ENCODE assay signal across 25 cellular contexts in genomic region chr1:218466341-218467010, GRCh38.
A peak's percentile ranks its signal among the peaks of the same experiment; 100 is the strongest.
DNase-seq lines count a peak whose midpoint lies in the region; TF ChIP-seq lines count a peak whose summit lies in the region.
"Had no signal": no experiment of that assay in that cellular context is flagged by ENCODE, and none has a peak within 500 bp of the region (broad histone marks: within the 10 kb centered on the region; RNA-seq: fewer than 3 reads in every experiment).

No MANE protein-coding gene starts in this region.

- CTCF ChIA-PET in GM10248 (lab: Yijun Ruan, JAX) = interaction anchor here (1.5 kb wide), 1 partner anchor 8 kb away, joined by 3 read pairs; no protein-coding TSS in a partner anchor

- POLR2A ChIA-PET in GM10248 (lab: Yijun Ruan, JAX) = no interaction called here

- H3K9ac ChIP-seq in GM23248 (0 out of 2 replicates have a peak overlapping the region, but pooled peaks have one; percentile 37), smooth muscle cell (ENCODE audit: low read depth) (no peak overlapping the region)
- H3K9ac ChIP-seq: parathyroid adenoma had no signal

- H3F3A ChIP-seq in GM23248 (ENCODE audit: insufficient read depth) = peaks cover 53% of the 10 kb centered on the region
- H3F3A ChIP-seq in smooth muscle cell (ENCODE audit: low read depth) = no peaks in the 10 kb centered on the region

- TF ChIP-seq POLR2A in sigmoid colon (IDR thresholded peaks at IDR 0.05) = no peak

- intact Hi-C loops in sigmoid colon (cut with DNase I) = no loop called here

- H3K9me2 ChIP-seq in GM23248 (ENCODE audit: insufficient read depth) = no peaks in the 10 kb centered on the region

- peak overlapping the region; percentile 27 for H3K4me2 ChIP-seq in GM23248 (ENCODE audit: unreplicated experiment)
- H3K4me2 ChIP-seq in smooth muscle cell = no peak overlapping the region

- in situ Hi-C loops in GM23248 (cut with MboI) = no loop called here

- TF ChIP-seq EP300 in sigmoid colon (IDR thresholded peaks at IDR 0.05) = no peak

- H3K4me3 ChIP-seq in GM23248 = no peak overlapping the region
- no peak overlapping the region for H3K4me3 ChIP-seq in SJSA1
- no peak overlapping the region for H3K4me3 ChIP-seq in smooth muscle cell
- H3K4me3 ChIP-seq in sigmoid colon = no peak overlapping the region
- H3K4me3 ChIP-seq: esophagus muscularis mucosa, skin epidermis, tibial nerve had no signal

- TF ChIP-seq CTCF in smooth muscle cell (IDR thresholded peaks at IDR 0.05; ENCODE audit: borderline replicate concordance, insufficient read depth, poor library complexity, severe bottlenecking) = no peak
- no peak for TF ChIP-seq CTCF in sigmoid colon (IDR thresholded peaks at IDR 0.05)
- no peak for TF ChIP-seq CTCF in GM10248 (IDR thresholded peaks at IDR 0.05; ENCODE audit: control extremely low read depth, extremely low read depth, low read depth, missing control alignments)

- H3K27ac ChIP-seq in GM23248 (peak overlapping the region; percentile 62), SJSA1 (peak overlapping the region; percentile 85), layer of hippocampus (ENCODE audit: low read depth, low read length) (peak overlapping the region; percentile 31), smooth muscle cell (ENCODE audit: low read depth) (peak overlapping the region; percentile 13), sigmoid colon (peak overlapping the region in 1 of 4 donors; percentile 5)
- H3K27ac ChIP-seq: esophagus muscularis mucosa, parathyroid adenoma, tibial nerve had no signal

- H3K9me3 ChIP-seq in GM23248 (ENCODE audit: low read depth) = no peaks in the 10 kb centered on the region
- H3K9me3 ChIP-seq in SJSA1 (replicated peaks) = no peaks in the 10 kb centered on the region
- no peaks in the 10 kb centered on the region for H3K9me3 ChIP-seq in smooth muscle cell (replicated peaks; ENCODE audit: low read depth)
- H3K9me3 ChIP-seq in sigmoid colon = no peaks in the 10 kb centered on the region
- H3K9me3 ChIP-seq: esophagus muscularis mucosa, tibial nerve had no signal

- H3K79me2 ChIP-seq in GM23248 (ENCODE audit: insufficient read depth) = no peaks in the 10 kb centered on the region
- H3K79me2 ChIP-seq in smooth muscle cell (ENCODE audit: low read depth) = no peaks in the 10 kb centered on the region
- H3K79me2 ChIP-seq: parathyroid adenoma had no signal

- H3K4me1 ChIP-seq in GM23248 (ENCODE audit: insufficient read depth) (peaks cover 57% of the 10 kb centered on the region), SJSA1 (replicated peaks) (peaks cover 59% of the 10 kb centered on the region), smooth muscle cell (ENCODE audit: low read depth) (peaks cover 13% of the 10 kb centered on the region), sigmoid colon (peaks cover 0 to 21% (median 9%) of the 10 kb centered on the region in 4 donors)
- H3K4me1 ChIP-seq: parathyroid adenoma had no signal

- WGBS in GM23248 (ENCODE audit: low coverage in 1 of 2, low lambda C conversion rate in 2 of 2, missing lambda C conversion rate in 2 of 2), 2 experiments = 24% methylated on average over 6 of the region's 6 CpGs
- WGBS in smooth muscle cell (ENCODE audit: low lambda C conversion rate) = 72% methylated on average over 6 of the region's 6 CpGs
- 58 to 74% methylated on average over 6 of the region's 6 CpGs for WGBS in sigmoid colon, 2 donors

- peak; percentile 39 for DNase-seq in GM23248
- no peak for DNase-seq in SJSA1 (ENCODE audit: low read depth in 1 of 2, low spot score in 2 of 2)
- no peak for DNase-seq in smooth muscle cell (lab: John Stamatoyannopoulos, UW; ENCODE audit: unreplicated experiment)
- DNase-seq in sigmoid colon = no peak
- no peak for DNase-seq in GM10248 (ENCODE audit: extremely low spot score)
- DNase-seq in NCI-H146 (lab: John Stamatoyannopoulos, UW) = no peak
- no peak for DNase-seq in 8988T
- DNase-seq: activated CD4-positive, alpha-beta T cell treated with anti-CD3 and anti-CD28 coated beads for 36 hours; activated naive CD4-positive, alpha-beta T cell treated with anti-CD3 and anti-CD28 coated beads, Interleukin-2, amount 50 U/mL, for 16 hours; activated T-cell treated with anti-CD3 and anti-CD28 coated beads, Interleukin-2, amount 50 U/mL, for 48 hours; CD8-positive, alpha-beta T cell; effector memory CD4-positive, alpha-beta T cell; left colon; MV-4-11; natural killer cell; NCI-H187 treated with DMSO at 0.1 percent for 48 hours; NCI-H226; NCI-H748 treated with DMSO at 0.1 percent for 48 hours; SHP77 treated with DMSO at 0.1 percent for 48 hours; stimulated activated naive B cell treated with anti-CD40 and anti-IgM and Interleukin-4, amounts not matched to agents 10 μg/mL and 1 μg/mL and 100 μg/mL, for 72 hours had no signal

- H3K36me3 ChIP-seq in GM23248 (ENCODE audit: low read depth) = no peaks in the 10 kb centered on the region
- H3K36me3 ChIP-seq in SJSA1 = no peaks in the 10 kb centered on the region
- H3K36me3 ChIP-seq in smooth muscle cell (ENCODE audit: low read depth) = no peaks in the 10 kb centered on the region
- H3K36me3 ChIP-seq in sigmoid colon = no peaks in the 10 kb centered on the region
- H3K36me3 ChIP-seq: esophagus muscularis mucosa, tibial nerve had no signal

- no peaks in the 10 kb centered on the region for H3K27me3 ChIP-seq in GM23248 (replicated peaks; ENCODE audit: insufficient read depth)
- H3K27me3 ChIP-seq in SJSA1 (replicated peaks) = no peaks in the 10 kb centered on the region
- no peaks in the 10 kb centered on the region for H3K27me3 ChIP-seq in layer of hippocampus (ENCODE audit: control insufficient read depth, insufficient read depth, low read length)
- H3K27me3 ChIP-seq in smooth muscle cell (ENCODE audit: low read depth) = no peaks in the 10 kb centered on the region
- H3K27me3 ChIP-seq in sigmoid colon = no peaks in the 10 kb centered on the region
- H3K27me3 ChIP-seq: esophagus muscularis mucosa, tibial nerve had no signal

- H4K20me1 ChIP-seq in GM23248 (ENCODE audit: insufficient read depth) (no peaks in the 10 kb centered on the region), smooth muscle cell (ENCODE audit: low read depth) (no peaks in the 10 kb centered on the region)

- H2AFZ ChIP-seq in GM23248 (no peak overlapping the region), smooth muscle cell (ENCODE audit: low read depth) (no peak overlapping the region)
- H2AFZ ChIP-seq: parathyroid adenoma had no signal
